ENCODE assay signal across 21 cellular contexts in genomic region chr1:236269439-236269838, GRCh38. TPM values are rescaled to one million over a fixed set of nuclear protein-coding genes. Genes with fewer than 3 reads are reported as not detected.
DNase-seq lines count a peak whose midpoint lies in the region; ATAC-seq, FAIRE-seq and TF ChIP-seq lines count a peak whose summit lies in the region.
"Had no signal": no experiment of that assay in that cellular context is flagged by ENCODE, and none has a peak within 500 bp of the region (broad histone marks: within the 10 kb centered on the region; RNA-seq: fewer than 3 reads in every experiment).

No MANE protein-coding gene starts in this region.

- H3K4me3 ChIP-seq in GM12865 (ENCODE audit: low read depth, low read length) (no peak overlapping the region), GM12878 (no peak overlapping the region), gastrocnemius medialis (no peak overlapping the region)
- H3K4me3 ChIP-seq: SJSA1 had no signal

- RAD21 ChIA-PET in GM12878 (lab: Charles Lee; ENCODE audit: unreplicated experiment), result no interaction called here

- H3K27ac ChIP-seq in GM12878 (ENCODE audit: control insufficient read depth, insufficient read depth) (no peak overlapping the region), gastrocnemius medialis (no peak overlapping the region)
- H3K27ac ChIP-seq: SJSA1 had no signal

- TF ChIP-seq POLR2A in GM12878 (IDR thresholded peaks at IDR 0.05; ENCODE audit: low read depth, low read length), result no peak
- TF ChIP-seq POLR2A in gastrocnemius medialis (IDR thresholded peaks at IDR 0.05), result no peak

- no peaks in the 10 kb centered on the region for H3K9me3 Mint-ChIP-seq in endothelial cell (ENCODE audit: unreplicated experiment)
- H3K9me3 Mint-ChIP-seq in glutamatergic neuron (ENCODE audit: unreplicated experiment), result no peaks in the 10 kb centered on the region
- H3K9me3 Mint-ChIP-seq: CD14-positive monocyte had no signal

- peaks cover 48% of the 10 kb centered on the region for H3K79me2 ChIP-seq in GM12878 (ENCODE audit: control insufficient read depth, insufficient read depth, low read length)

- H2AFZ ChIP-seq in GM12878 (ENCODE audit: control insufficient read depth, low read depth, low read length), result no peak overlapping the region

- H3K4me3 Mint-ChIP-seq in endothelial cell (ENCODE audit: unreplicated experiment) (no peak overlapping the region), glutamatergic neuron (ENCODE audit: unreplicated experiment) (no peak overlapping the region)
- H3K4me3 Mint-ChIP-seq: CD14-positive monocyte had no signal

- H4K20me1 ChIP-seq in GM12878 (ENCODE audit: control insufficient read depth, insufficient read depth), result no peaks in the 10 kb centered on the region

- TF ChIP-seq EP300 in GM12878 (IDR thresholded peaks at IDR 0.05; ENCODE audit: borderline replicate concordance in 1 of 2, control insufficient read depth in 1 of 2, low read depth in 2 of 2, low read length in 2 of 2), result no peak

- intact Hi-C loops in GM12878 (cut with micrococcal nuclease; ENCODE audit: unreplicated experiment) (no loop called here), gastrocnemius medialis (cut with DNase I; ENCODE audit: low total_unique reads) (no loop called here)

- H3K36me3 Mint-ChIP-seq in endothelial cell (ENCODE audit: low read depth, unreplicated experiment), result no peaks in the 10 kb centered on the region
- no peaks in the 10 kb centered on the region for H3K36me3 Mint-ChIP-seq in glutamatergic neuron (ENCODE audit: unreplicated experiment)

- H3K27ac Mint-ChIP-seq in endothelial cell (ENCODE audit: unreplicated experiment), result no peak overlapping the region
- no peak overlapping the region for H3K27ac Mint-ChIP-seq in glutamatergic neuron (ENCODE audit: unreplicated experiment)

- DNase-seq in GM12865 (ENCODE audit: low read depth) (peak; percentile 9), GM12878 (ENCODE audit: low read depth, low spot score) (no peak), gastrocnemius medialis (no peak), OCI-M2 (lab: John Stamatoyannopoulos, UW; ENCODE audit: unreplicated experiment) (no peak), endothelial cell (ENCODE audit: low spot score) (no peak), glutamatergic neuron (no peak)
- DNase-seq: DMS79 treated with DMSO at 0.1 percent for 48 hours, GOT3, NCI-H1417, NCI-H187, NCI-H2107, NCI-H510A treated with DMSO at 0.1 percent for 48 hours, NCI-H774, PC-3, SW 1271, T-helper 2 cell had no signal

- H3K9ac ChIP-seq in GM12878 (ENCODE audit: control insufficient read depth, insufficient read depth, low read length), result no peak overlapping the region

- TF ChIP-seq RAD21 in GM12878 (IDR thresholded peaks at IDR 0.05; ENCODE audit: insufficient read depth, low read depth, low read length), result no peak

- TF ChIP-seq CTCF in GM12865 (IDR thresholded peaks at IDR 0.05; ENCODE audit: insufficient read depth, low read depth, low read length, missing control alignments) (no peak), GM12878 (IDR thresholded peaks at IDR 0.05 in 2 of 3, conservative IDR thresholded peaks at IDR 0.05 in 1 of 3; ENCODE audit: control insufficient read depth in 2 of 3, extremely low read depth in 1 of 3, insufficient read depth in 1 of 3, low read depth in 3 of 3, low read length in 3 of 3) (no peak), gastrocnemius medialis (IDR thresholded peaks at IDR 0.05 in 4 of 5, conservative IDR thresholded peaks at IDR 0.05 in 1 of 5) (no peak), endothelial cell (IDR thresholded peaks at IDR 0.05; ENCODE audit: unreplicated experiment) (no peak), glutamatergic neuron (IDR thresholded peaks at IDR 0.05; ENCODE audit: partially characterized antibody, unreplicated experiment) (no peak)

- H3K4me1 ChIP-seq in GM12878 (ENCODE audit: control insufficient read depth, insufficient read depth, low read length), result peaks cover 7% of the 10 kb centered on the region
- H3K4me1 ChIP-seq in gastrocnemius medialis, result no peaks in the 10 kb centered on the region
- H3K4me1 ChIP-seq: SJSA1 had no signal

- peaks cover 2 to 10% of the 10 kb centered on the region in 2 experiments; a peak in 3 of 4 replicates for H3K36me3 ChIP-seq in GM12878 (ENCODE audit: control insufficient read depth in 2 of 2, insufficient read depth in 2 of 2, low read length in 1 of 2)
- H3K36me3 ChIP-seq in gastrocnemius medialis, result peaks cover 0 to 19% of the 10 kb centered on the region in 2 donors
- H3K36me3 ChIP-seq: SJSA1 had no signal

- BruUV-seq in GM12878 (replicated peaks; lab: Mats Ljungman, UMichigan), result no TSS peak

- H3K9me3 ChIP-seq in GM12878 (replicated peaks; ENCODE audit: control insufficient read depth, insufficient read depth, low read length) (no peaks in the 10 kb centered on the region; the same call in 2 of the 3 replicates), gastrocnemius medialis (no peaks in the 10 kb centered on the region)
- H3K9me3 ChIP-seq: SJSA1 had no signal

- POLR2A ChIA-PET in GM12878 (lab: Charles Lee), result interaction anchor here (1.3 kb wide), 1 partner anchor 13 kb away, joined by 3 read pairs; the partner anchor contains the start of gene ERO1B

- SMC1A ChIA-PET in GM12878 (lab: Charles Lee; ENCODE audit: uncharacterized antibody, unreplicated experiment), result interaction anchor here (1.0 to 1.7 kb wide), 3 partner anchors 12 to 97 kb away, joined by 3 to 4 read pairs (median 3); partner anchors contain the start of gene ERO1B

- in situ Hi-C loops in GM12878 (cut with MboI) (no loop called here), gastrocnemius medialis (cut with MboI; ENCODE audit: low sequenced_read_pairs in 4 of 4) (no loop called here)

- H3K27me3 ChIP-seq in GM12878 (replicated peaks in 1 of 2; ENCODE audit: control insufficient read depth in 2 of 2, insufficient read depth in 2 of 2, low read length in 1 of 2) (no peaks in the 10 kb centered on the region), gastrocnemius medialis (no peaks in the 10 kb centered on the region)
- H3K27me3 ChIP-seq: SJSA1 had no signal

- no peaks in the 10 kb centered on the region for H3K27me3 Mint-ChIP-seq in endothelial cell (ENCODE audit: unreplicated experiment)
- H3K27me3 Mint-ChIP-seq in glutamatergic neuron (ENCODE audit: unreplicated experiment), result no peaks in the 10 kb centered on the region

- CTCF ChIA-PET in GM12878 (lab: Yijun Ruan, JAX), result interaction anchor here (0.8 kb wide), 1 partner anchor 12 kb away, joined by 3 read pairs; no protein-coding TSS in a partner anchor

- FAIRE-seq in GM12878 (lab: Jason Lieb, UNC), result no peak

- H3K4me1 Mint-ChIP-seq in endothelial cell (ENCODE audit: unreplicated experiment), result no peaks in the 10 kb centered on the region
- H3K4me1 Mint-ChIP-seq in glutamatergic neuron (ENCODE audit: low read depth, unreplicated experiment), result peaks cover 1% of the 10 kb centered on the region
- H3K4me1 Mint-ChIP-seq: CD14-positive monocyte had no signal

- H3K4me2 ChIP-seq in GM12878 (ENCODE audit: control insufficient read depth, insufficient read depth), result 0 out of 2 replicates have a peak overlapping the region, but pooled peaks have one; percentile 3

- ATAC-seq in GM18499 (IDR thresholded peaks at IDR 0.05; ENCODE audit: insufficient read depth, unreplicated experiment) (peak; percentile 74), GM21723 (IDR thresholded peaks at IDR 0.05; ENCODE audit: unreplicated experiment) (peak; percentile 48), GM12878 (peak; percentile 61), gastrocnemius medialis (no peak)
- ATAC-seq: HCT116, PC-3 had no signal

TF ChIP-seq in GM12878, 131 proteins besides CTCF, POLR2A, EP300 and RAD21:
- TF ChIP-seq SPI1 (IDR thresholded peaks at IDR 0.05; ENCODE audit: borderline replicate concordance, insufficient read depth, low read depth, low read length) (peak; percentile 64; the same call in 1 of the 2 replicates), IRF4 (IDR thresholded peaks at IDR 0.05; ENCODE audit: low read depth, low read length) (no peak)

RNA-seq across cellular contexts. Expression of gene ERO1B, which starts 12.3 kb away (rescaled TPM):
- 65.5 and 71.3 TPM in 2 replicates for total RNA-seq in GM12878 (2013; cell fraction: nucleolus; rRNA removed)
- total RNA-seq in GM12878 (2014; rRNA removed), result 13.6 and 17.3 TPM in 2 replicates
- total RNA-seq in GM12878 (2014; rRNA removed; fragmentation: Illumina TruSeq; extraction: Trizol), result 30.9 and 32.2 TPM in 2 replicates
- 22.8 and 28.8 TPM in 2 replicates for total RNA-seq in GM12878 (2021)
- polyA plus RNA-seq in GM12878 (2011; ENCODE audit: low read depth), result 5.6 TPM
- polyA plus RNA-seq in GM12878 (2011; rRNA removed), result 9.3 and 18.3 TPM in 2 replicates
- polyA plus RNA-seq in GM12878 (2011; cell fraction: cytosol; rRNA removed), result 2.5 and 2.9 TPM in 2 replicates
- 7.8 and 9.8 TPM in 2 replicates for polyA plus RNA-seq in GM12878 (2011; cell fraction: nucleus; rRNA removed)
- polyA plus RNA-seq in GM12878 (2012), result 11.3 and 12.3 TPM in 2 replicates
- polyA plus RNA-seq in GM12878 (2014; fragmentation: Illumina TruSeq; extraction: Trizol), result 22.8 and 29.8 TPM in 2 replicates
- polyA plus RNA-seq in GM12878 (2014; fragmentation: Nextera tagmentation; extraction: Ambion mirVana), result 1 to 10 TPM; 9.0 to 9.6 TPM
- 16.9 and 23.1 TPM in 2 replicates for polyA plus RNA-seq in GM12878 (2014; rRNA removed)
- polyA plus RNA-seq in GM12878 (2016; fragmentation: Nextera tagmentation; extraction: Ambion mirVana), result 10 to 100 TPM; 27.1 to 27.5 TPM
- 4.3 and 4.4 TPM in 2 replicates for polyA minus RNA-seq in GM12878 (2011; rRNA and poly(A)+ RNA removed)
- 4.0 and 5.2 TPM in 2 replicates for polyA minus RNA-seq in GM12878 (2011; cell fraction: cytosol; rRNA and poly(A)+ RNA removed)
- polyA minus RNA-seq in GM12878 (2011; cell fraction: nucleus; rRNA and poly(A)+ RNA removed), result 8.1 and 16.4 TPM in 2 replicates
- 10 to 100 TPM in 1 of 4 donors, 1 to 10 TPM in 3; 3.6 to 10.2 (median 5.8) TPM for total RNA-seq in gastrocnemius medialis
- total RNA-seq in endothelial cell (ENCODE audit: unreplicated experiment), result 6.8 TPM
- total RNA-seq in glutamatergic neuron (ENCODE audit: unreplicated experiment), result 3.0 TPM

Comparison
In these comparisons a context has a peak if more than half of its experiments do, and no peak if none do; other contexts are left out.
1. ATAC-seq: peak in GM18499 (single experiment), GM21723 (single experiment) and GM12878 (single experiment); none in gastrocnemius medialis (0 of 2).